ENCODE assay signal across 26 cellular contexts in genomic region chr2:197244349-197244748, GRCh38.
DNase-seq lines count a peak whose midpoint lies in the region; ATAC-seq, FAIRE-seq and TF ChIP-seq lines count a peak whose summit lies in the region.
"Had no signal": no experiment of that assay in that cellular context is flagged by ENCODE, and none has a peak within 500 bp of the region (broad histone marks: within the 10 kb centered on the region; RNA-seq: fewer than 3 reads in every experiment).

No MANE protein-coding gene starts in this region.

- no peak for ATAC-seq in central memory CD8-positive, alpha-beta T cell (replicated peaks; ENCODE audit: extremely low read depth, poor library complexity, severe bottlenecking)
- ATAC-seq in stimulated activated memory B cell treated with anti-CD40 and anti-IgM and Interleukin-4, amounts not matched to agents 10 μg/mL and 1 μg/mL and 100 μg/mL, for 72 hours: no peak
- ATAC-seq in GM21423 (IDR thresholded peaks at IDR 0.05; ENCODE audit: unreplicated experiment): no peak
- ATAC-seq: gastrocnemius medialis, K562, left colon, Panc1 had no signal

- intact Hi-C loops in activated naive CD4-positive, alpha-beta T cell treated with anti-CD3 and anti-CD28 coated beads for 36 hours (cut with micrococcal nuclease): no loop called here

- H3K9me3 Mint-ChIP-seq in activated naive CD4-positive, alpha-beta T cell treated with anti-CD3 and anti-CD28 coated beads for 36 hours: no peaks in the 10 kb centered on the region
- no peaks in the 10 kb centered on the region for H3K9me3 Mint-ChIP-seq in central memory CD8-positive, alpha-beta T cell
- no peaks in the 10 kb centered on the region for H3K9me3 Mint-ChIP-seq in stimulated activated memory B cell treated with anti-CD40 and anti-IgM and Interleukin-4, amounts not matched to agents 10 μg/mL and 1 μg/mL and 100 μg/mL, for 72 hours
- H3K9me3 Mint-ChIP-seq: dendritic cell treated with granulocyte-macrophage colony-stimulating factor and Interleukin-4, amounts not matched to agents 40 ng/mL and 50 ng/mL, for 4 days had no signal

- CTCF ChIA-PET in activated naive CD4-positive, alpha-beta T cell treated with anti-CD3 and anti-CD28 coated beads for 36 hours (lab: Charles Lee): interaction anchor here (0.6 kb wide), 1 partner anchor 69 kb away, joined by 3 read pairs; no protein-coding TSS in a partner anchor

- no peaks in the 10 kb centered on the region for H3K27me3 Mint-ChIP-seq in activated naive CD4-positive, alpha-beta T cell treated with anti-CD3 and anti-CD28 coated beads for 36 hours (ENCODE audit: low read depth)
- no peaks in the 10 kb centered on the region for H3K27me3 Mint-ChIP-seq in central memory CD8-positive, alpha-beta T cell
- no peaks in the 10 kb centered on the region for H3K27me3 Mint-ChIP-seq in stimulated activated memory B cell treated with anti-CD40 and anti-IgM and Interleukin-4, amounts not matched to agents 10 μg/mL and 1 μg/mL and 100 μg/mL, for 72 hours
- H3K27me3 Mint-ChIP-seq: dendritic cell treated with granulocyte-macrophage colony-stimulating factor and Interleukin-4, amounts not matched to agents 40 ng/mL and 50 ng/mL, for 4 days had no signal

- no peak for DNase-seq in activated naive CD4-positive, alpha-beta T cell treated with anti-CD3 and anti-CD28 coated beads for 36 hours
- no peak for DNase-seq in activated naive CD4-positive, alpha-beta T cell treated with Interleukin-2 at 50 U/mL for 16 hours
- no peak for DNase-seq in GM12892 (ENCODE audit: insufficient read length)
- DNase-seq in central memory CD8-positive, alpha-beta T cell (ENCODE audit: low spot score in 2 of 2): no peak
- no peak for DNase-seq in foreskin melanocyte
- DNase-seq: ACHN; activated CD4-positive, alpha-beta T cell treated with anti-CD3 and anti-CD28 coated beads, Interleukin-2, amount 50 U/mL, for 48 hours; central memory CD4-positive, alpha-beta T cell; DND-41; gastrocnemius medialis; HCEC 1CT; hippocampal formation; left colon; NCI-H1105; NCI-H187 treated with DMSO at 0.1 percent for 48 hours; NCI-H2171 treated with DMSO at 0.1 percent for 48 hours; NCI-H524 treated with DMSO at 0.1 percent for 48 hours; occipital lobe; SHP77 treated with DMSO at 0.1 percent for 48 hours; T1000; transverse colon had no signal

- peaks cover 18% of the 10 kb centered on the region for H3K36me3 Mint-ChIP-seq in activated naive CD4-positive, alpha-beta T cell treated with anti-CD3 and anti-CD28 coated beads for 36 hours (ENCODE audit: low read depth)
- H3K36me3 Mint-ChIP-seq in central memory CD8-positive, alpha-beta T cell (ENCODE audit: insufficient read depth): peaks cover 7% of the 10 kb centered on the region
- peaks cover 31% of the 10 kb centered on the region for H3K36me3 Mint-ChIP-seq in stimulated activated memory B cell treated with anti-CD40 and anti-IgM and Interleukin-4, amounts not matched to agents 10 μg/mL and 1 μg/mL and 100 μg/mL, for 72 hours

- H3K4me1 Mint-ChIP-seq in activated naive CD4-positive, alpha-beta T cell treated with anti-CD3 and anti-CD28 coated beads for 36 hours (ENCODE audit: low read depth): peaks cover 78% of the 10 kb centered on the region
- H3K4me1 Mint-ChIP-seq in central memory CD8-positive, alpha-beta T cell: peaks cover 66% of the 10 kb centered on the region
- peaks cover 75% of the 10 kb centered on the region for H3K4me1 Mint-ChIP-seq in stimulated activated memory B cell treated with anti-CD40 and anti-IgM and Interleukin-4, amounts not matched to agents 10 μg/mL and 1 μg/mL and 100 μg/mL, for 72 hours

- no peak for TF ChIP-seq POLR2A in GM12892 (IDR thresholded peaks at IDR 0.05; ENCODE audit: low read depth, low read length)

- peak; percentile 56 for FAIRE-seq in GM12892 (lab: Jason Lieb, UNC)
- FAIRE-seq: K562 had no signal

- H3K4me3 Mint-ChIP-seq in activated naive CD4-positive, alpha-beta T cell treated with anti-CD3 and anti-CD28 coated beads for 36 hours: no peak overlapping the region
- peak overlapping the region; percentile 3 for H3K4me3 Mint-ChIP-seq in central memory CD8-positive, alpha-beta T cell
- no peak overlapping the region for H3K4me3 Mint-ChIP-seq in stimulated activated memory B cell treated with anti-CD40 and anti-IgM and Interleukin-4, amounts not matched to agents 10 μg/mL and 1 μg/mL and 100 μg/mL, for 72 hours
- H3K4me3 Mint-ChIP-seq: dendritic cell treated with granulocyte-macrophage colony-stimulating factor and Interleukin-4, amounts not matched to agents 40 ng/mL and 50 ng/mL, for 4 days had no signal

- peak overlapping the region; percentile 55 for H3K27ac Mint-ChIP-seq in activated naive CD4-positive, alpha-beta T cell treated with anti-CD3 and anti-CD28 coated beads for 36 hours
- peak overlapping the region; percentile 74 for H3K27ac Mint-ChIP-seq in central memory CD8-positive, alpha-beta T cell (ENCODE audit: low read depth)
- H3K27ac Mint-ChIP-seq in stimulated activated memory B cell treated with anti-CD40 and anti-IgM and Interleukin-4, amounts not matched to agents 10 μg/mL and 1 μg/mL and 100 μg/mL, for 72 hours: peak overlapping the region; percentile 60
- H3K27ac Mint-ChIP-seq: dendritic cell treated with granulocyte-macrophage colony-stimulating factor and Interleukin-4, amounts not matched to agents 40 ng/mL and 50 ng/mL, for 4 days had no signal
